Comparison of ENCODE assay signal across 19 cellular contexts in the genomic region with DNA sequence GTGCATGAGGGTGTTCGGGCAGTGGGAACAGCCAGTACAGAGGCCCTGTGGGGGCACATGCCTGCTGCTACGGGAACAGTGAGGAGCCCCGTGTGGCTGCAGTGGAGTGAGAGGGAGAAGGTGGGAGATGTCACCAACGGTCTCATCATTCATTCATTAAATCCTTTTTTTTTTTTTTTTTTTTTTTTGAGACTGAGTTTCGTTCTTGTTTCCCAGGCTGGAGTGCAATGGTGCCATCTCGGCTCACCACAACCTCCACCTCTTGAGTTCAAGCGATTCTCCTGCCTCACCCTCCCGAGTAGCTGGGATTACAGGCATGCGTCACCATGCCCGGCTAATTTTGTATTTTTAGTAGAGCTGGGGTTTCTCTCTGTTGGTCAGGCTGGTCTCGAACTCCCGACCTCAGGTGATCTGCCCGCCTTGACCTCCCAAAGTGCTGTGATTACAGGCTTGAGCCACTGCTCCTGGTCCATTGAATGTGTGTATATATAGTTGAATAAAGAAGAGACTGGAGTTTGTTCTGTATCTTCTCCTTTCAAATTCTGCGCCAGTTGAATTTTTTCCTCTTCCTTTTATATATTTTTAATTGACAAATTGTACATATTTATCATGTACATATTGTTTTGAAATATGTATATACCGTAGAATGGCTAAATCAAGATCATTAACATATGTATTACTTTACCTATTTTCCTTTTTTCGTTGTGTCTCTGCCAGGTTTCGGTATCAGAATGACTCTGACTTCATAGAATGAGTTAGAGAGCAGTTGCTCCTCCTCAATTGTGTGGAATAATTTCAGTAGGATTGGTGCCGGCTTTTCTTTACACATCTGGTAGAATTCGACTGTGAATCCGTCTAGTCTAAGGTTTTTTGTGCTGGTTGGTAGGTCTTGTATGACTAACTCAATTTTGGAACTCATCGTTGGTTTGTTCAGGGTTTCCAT. TPM values are rescaled to one million over a fixed set of nuclear protein-coding genes. Genes with fewer than 3 reads are reported as not detected.
"Had no signal": no experiment of that assay in that cellular context is flagged by ENCODE, and none has a peak within 500 bp of the region (broad histone marks: within the 10 kb centered on the region; RNA-seq: fewer than 3 reads in every experiment).

No MANE protein-coding gene starts in this region.

RNA-seq across cellular contexts. Expression of gene IZUMO2, which starts 28.0 kb away (rescaled TPM):
- total RNA-seq: naive thymus-derived CD8-positive, alpha-beta T cell; natural killer cell treated with Interleukin-12 subunit alpha and Interleukin-12 subunit beta and Interleukin-15 and Interleukin-18, amount 100 ng/mL, for 72 hours; neural crest cell; omental fat pad; osteocyte; pancreas; posterior vena cava; pulmonary artery endothelial cell; right atrium auricular region; sciatic nerve; smooth muscle cell; spleen; suprapubic skin; thoracic aorta; thyroid gland; tibial nerve; upper lobe of left lung; urinary bladder; uterus had no signal
- polyA plus RNA-seq: naive thymus-derived CD8-positive, alpha-beta T cell; pancreas; smooth muscle cell; spleen; urinary bladder had no signal
